ENCODE assay signal across 26 cellular contexts in genomic region chr5:68681929-68682328, GRCh38.
DNase-seq lines count a peak whose midpoint lies in the region; ATAC-seq, FAIRE-seq and TF ChIP-seq lines count a peak whose summit lies in the region.
"Had no signal": no experiment of that assay in that cellular context is flagged by ENCODE, and none has a peak within 500 bp of the region (broad histone marks: within the 10 kb centered on the region; RNA-seq: fewer than 3 reads in every experiment).

No MANE protein-coding gene starts in this region.

- peaks cover 6% of the 10 kb centered on the region; the same call in 2 of the 3 replicates for H3K9me3 ChIP-seq in A549
- H3K9me3 ChIP-seq in IMR-90 (ENCODE audit: control insufficient read depth, insufficient read depth, low read length): no peaks in the 10 kb centered on the region
- no peaks in the 10 kb centered on the region for H3K9me3 ChIP-seq in kidney (ENCODE audit: control insufficient read depth in 1 of 2, low read length in 2 of 2)
- H3K9me3 ChIP-seq: SJSA1 had no signal

- DNase-seq in A549 (ENCODE audit: low read depth in 1 of 2, low spot score in 1 of 2) (no peak), IMR-90 (no peak), kidney (no peak), renal cortical epithelial cell (ENCODE audit: low read depth) (peak; percentile 21), T-cell (no peak), NCI-H1694 (lab: John Stamatoyannopoulos, UW) (no peak), cerebellar nuclear complex (lab: John Stamatoyannopoulos, UW) (no peak)
- DNase-seq: C1 segment of cervical spinal cord; CD4-positive, alpha-beta memory T cell; COR-L47; GF-D8; GM23248; H7; MM.1S; NCI-H2029 treated with DMSO at 0.1 percent for 48 hours; NCI-H446 treated with DMSO at 0.1 percent for 48 hours; NCI-H82; NK-92 treated with Interleukin-12 subunit alpha and Interleukin-12 subunit beta, amount 100 ng/mL, for 24 hours; PC-3 had no signal

- peaks cover 0 to 4% (median 0%) of the 10 kb centered on the region in 3 donors for H3K4me1 Mint-ChIP-seq in T-cell
- H3K4me1 Mint-ChIP-seq: CD4-positive, alpha-beta memory T cell had no signal

- H2AK5ac ChIP-seq in IMR-90 (ENCODE audit: low read depth, low read length): no peak overlapping the region

- no peak overlapping the region for H3K23ac ChIP-seq in IMR-90 (ENCODE audit: low read depth, low read length)

- no peak overlapping the region for H3K27ac Mint-ChIP-seq in T-cell
- H3K27ac Mint-ChIP-seq: CD4-positive, alpha-beta memory T cell had no signal

- H3K9me1 ChIP-seq in IMR-90 (ENCODE audit: insufficient read depth, low read length): no peaks in the 10 kb centered on the region

- H3K27ac ChIP-seq in A549 (peak overlapping the region; percentile 63 to 84), IMR-90 (ENCODE audit: insufficient read depth, low read length) (no peak overlapping the region), kidney (ENCODE audit: low read depth in 2 of 2, low read length in 2 of 2) (peak overlapping the region; percentile 57 to 88)
- H3K27ac ChIP-seq: GM23248, KMS-11, SJSA1 had no signal

- H3K4ac ChIP-seq in IMR-90 (ENCODE audit: low read depth, low read length): no peak overlapping the region

- no peak overlapping the region for H4K8ac ChIP-seq in IMR-90 (ENCODE audit: low read depth in 2 of 2, low read length in 2 of 2)

- ATAC-seq in A549 (no peak), IMR-90 (ENCODE audit: low read depth) (no peak), T-cell (replicated peaks in 1 of 4) (no peak)
- ATAC-seq: PC-3, Right ventricle myocardium inferior had no signal

- peaks cover 37% of the 10 kb centered on the region for H3K4me1 ChIP-seq in A549
- no peaks in the 10 kb centered on the region; the same call in 1 of the 2 replicates for H3K4me1 ChIP-seq in IMR-90 (ENCODE audit: control insufficient read depth, insufficient read depth, low read length)
- H3K4me1 ChIP-seq in kidney (ENCODE audit: control insufficient read depth in 1 of 2, insufficient read depth in 1 of 2, low read depth in 1 of 2, low read length in 2 of 2): peaks cover 7 to 26% of the 10 kb centered on the region in 2 donors
- H3K4me1 ChIP-seq: SJSA1 had no signal

- H3K4me3 Mint-ChIP-seq in T-cell: no peak overlapping the region
- H3K4me3 Mint-ChIP-seq: CD4-positive, alpha-beta memory T cell had no signal

- H3K18ac ChIP-seq in IMR-90 (ENCODE audit: low read depth, low read length): no peak overlapping the region

- intact Hi-C loops in IMR-90 (cut with micrococcal nuclease) (no loop called here), kidney (cut with DNase I) (no loop called here)

- no peaks in the 10 kb centered on the region for H3K36me3 Mint-ChIP-seq in T-cell
- H3K36me3 Mint-ChIP-seq: CD4-positive, alpha-beta memory T cell had no signal

- H2AFZ ChIP-seq in IMR-90 (replicated peaks; ENCODE audit: low read length, poor library complexity): no peak overlapping the region
- H2AFZ ChIP-seq: GM23248 had no signal

- in situ Hi-C loops in IMR-90 (cut with MboI; ENCODE audit: low sequenced_read_pairs): no loop called here

- no peak overlapping the region for H2BK20ac ChIP-seq in IMR-90 (ENCODE audit: low read depth, low read length)

- H2BK5ac ChIP-seq in IMR-90 (ENCODE audit: low read depth, low read length, poor library complexity, severe bottlenecking): no peak overlapping the region

- no peak for TF ChIP-seq EP300 in A549 (IDR thresholded peaks at IDR 0.05)

- no peak overlapping the region for H4K91ac ChIP-seq in IMR-90 (ENCODE audit: insufficient read depth, low read depth, low read length)

- BruUV-seq in IMR-90 (replicated peaks; lab: Mats Ljungman, UMichigan): no TSS peak

- TF ChIP-seq POLR2A in A549 (IDR thresholded peaks at IDR 0.05; ENCODE audit: low read length): no peak
- TF ChIP-seq POLR2A in IMR-90 (IDR thresholded peaks at IDR 0.05; ENCODE audit: low read depth, low read length): no peak

- CTCF ChIA-PET in A549 (lab: Yijun Ruan, JAX): interaction anchor here (1.0 to 1.8 kb wide), 2 partner anchors 15 to 395 kb away, joined by 3 to 4 read pairs; no protein-coding TSS in a partner anchor
- CTCF ChIA-PET in IMR-90 (lab: Yijun Ruan, JAX): interaction anchor here (0.7 kb wide), 1 partner anchor 18 kb away, joined by 3 read pairs; no protein-coding TSS in a partner anchor
- CTCF ChIA-PET in T-cell (lab: Charles Lee): no interaction called here

- H3K27me3 ChIP-seq in IMR-90 (ENCODE audit: control insufficient read depth, insufficient read depth, low read length): no peaks in the 10 kb centered on the region
- H3K27me3 ChIP-seq: SJSA1 had no signal

- TF ChIP-seq RAD21 in A549 (conservative IDR thresholded peaks at IDR 0.05 in 1 of 2, IDR thresholded peaks at IDR 0.05 in 1 of 2) (no peak), IMR-90 (IDR thresholded peaks at IDR 0.05; ENCODE audit: low read length) (no peak)

- no peak overlapping the region for H2AK9ac ChIP-seq in IMR-90 (replicated peaks; ENCODE audit: low read depth, low read length, poor library complexity)

- TF ChIP-seq CTCF in A549 (IDR thresholded peaks at IDR 0.05): no peak
- no peak for TF ChIP-seq CTCF in IMR-90 (conservative IDR thresholded peaks at IDR 0.05; ENCODE audit: low read depth, low read length)
- TF ChIP-seq CTCF in kidney (IDR thresholded peaks at IDR 0.05; ENCODE audit: borderline replicate concordance, extremely low read depth, insufficient read depth): no peak

- no peak overlapping the region for H3K56ac ChIP-seq in IMR-90 (ENCODE audit: extremely low read depth, insufficient read depth, low read length)

- H3K9me3 Mint-ChIP-seq in T-cell: no peaks in the 10 kb centered on the region

- no peaks in the 10 kb centered on the region for H4K20me1 ChIP-seq in IMR-90 (ENCODE audit: insufficient read depth, low read length)

- POLR2A ChIA-PET in A549 (lab: Yijun Ruan, JAX): no interaction called here
- POLR2A ChIA-PET in IMR-90 (lab: Charles Lee; ENCODE audit: unreplicated experiment): no interaction called here
- POLR2A ChIA-PET in T-cell (lab: Charles Lee): no interaction called here

- no peaks in the 10 kb centered on the region for H3K79me1 ChIP-seq in IMR-90 (ENCODE audit: low read depth in 1 of 2, low read length in 2 of 2)

- H3K36me3 ChIP-seq in IMR-90 (ENCODE audit: control insufficient read depth, insufficient read depth, low read length) (no peaks in the 10 kb centered on the region), kidney (ENCODE audit: control insufficient read depth in 1 of 2, insufficient read depth in 2 of 2, low read length in 2 of 2) (no peaks in the 10 kb centered on the region)
- H3K36me3 ChIP-seq: SJSA1 had no signal

- no peak for FAIRE-seq in A549 (lab: Jason Lieb, UNC)
- no peak for FAIRE-seq in kidney (lab: Jason Lieb, UNC)
- FAIRE-seq: A204.1, GM12891, GM19239, HTR-8/SVneo had no signal

- H3K4me2 ChIP-seq in A549: peak overlapping the region; percentile 59
- H3K4me2 ChIP-seq in IMR-90 (ENCODE audit: low read depth, low read length): no peak overlapping the region
- H3K4me2 ChIP-seq: KMS-11 had no signal

- no peak overlapping the region for H2BK15ac ChIP-seq in IMR-90 (ENCODE audit: low read depth, low read length)

- dilution Hi-C loops in IMR-90 (cut with HindIII; ENCODE audit: low sequenced_read_pairs, unreplicated experiment): no loop called here

- H3K27me3 Mint-ChIP-seq in T-cell: peaks cover 12 to 19% of the 10 kb centered on the region in 2 donors

- no peak overlapping the region for H3K14ac ChIP-seq in IMR-90 (replicated peaks; ENCODE audit: low read depth, low read length)

- no peak overlapping the region for H4K5ac ChIP-seq in IMR-90 (ENCODE audit: low read depth, low read length)

- no peak overlapping the region for H2BK120ac ChIP-seq in IMR-90 (ENCODE audit: low read depth, low read length)

- H3K4me3 ChIP-seq in A549 (no peak overlapping the region), IMR-90 (ENCODE audit: insufficient read depth, low read depth, low read length) (no peak overlapping the region), kidney (ENCODE audit: low read length in 2 of 2) (no peak overlapping the region)
- H3K4me3 ChIP-seq: GM23248, SJSA1 had no signal

- no peak overlapping the region for H3K9ac ChIP-seq in IMR-90 (ENCODE audit: low read depth, low read length)
- H3K9ac ChIP-seq in kidney (ENCODE audit: low read length in 2 of 2): peak overlapping the region in 1 of 2 donors; percentile 82
- H3K9ac ChIP-seq: GM23248, KMS-11 had no signal

TF ChIP-seq in A549, 52 proteins besides CTCF, POLR2A, EP300 and RAD21:
- no peak for TF ChIP-seq RARB (CRISPR knock-in tag; IDR thresholded peaks at IDR 0.05)
- no peak for TF ChIP-seq FOSL2 (IDR thresholded peaks at IDR 0.05)
- no peak for TF ChIP-seq FOSL2 (CRISPR knock-in tag; IDR thresholded peaks at IDR 0.05)
- TF ChIP-seq HOXA7 (CRISPR knock-in tag; IDR thresholded peaks at IDR 0.05): no peak
- TF ChIP-seq EHF (CRISPR knock-in tag; IDR thresholded peaks at IDR 0.05): no peak
- TF ChIP-seq HOXB13 (CRISPR knock-in tag; IDR thresholded peaks at IDR 0.05; ENCODE audit: low read depth): no peak
- TF ChIP-seq HDAC2 (IDR thresholded peaks at IDR 0.05): no peak
- TF ChIP-seq, protein P1, sequence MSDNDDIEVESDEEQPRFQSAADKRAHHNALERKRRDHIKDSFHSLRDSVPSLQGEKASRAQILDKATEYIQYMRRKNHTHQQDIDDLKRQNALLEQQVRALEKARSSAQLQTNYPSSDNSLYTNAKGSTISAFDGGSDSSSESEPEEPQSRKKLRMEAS (IDR thresholded peaks at IDR 0.05): no peak
- no peak for TF ChIP-seq NPAS2 (CRISPR knock-in tag; IDR thresholded peaks at IDR 0.05; ENCODE audit: borderline replicate concordance)

TF ChIP-seq in IMR-90, 13 proteins besides CTCF, POLR2A, EP300 and RAD21:
- TF ChIP-seq MAFK (IDR thresholded peaks at IDR 0.05; ENCODE audit: low read depth, low read length): no peak
- TF ChIP-seq MAZ (IDR thresholded peaks at IDR 0.05; ENCODE audit: borderline replicate concordance, low read depth, low read length): no peak
- TF ChIP-seq CEBPB (IDR thresholded peaks at IDR 0.05; ENCODE audit: low read depth, low read length): 0 out of 2 replicates have a peak, but pooled peaks have one; percentile 29

Comparison
In these comparisons a context has a peak if more than half of its experiments do, and no peak if none do; other contexts are left out.
1. CTCF ChIA-PET loops: an anchor here in A549 (1.0 to 1.8 kb wide) and IMR-90 (0.7 kb wide); none called in T-cell.